ENCODE assay signal across 8 cellular contexts in genomic region chr4:6019316-6020263, GRCh38. TPM values are rescaled to one million over a fixed set of nuclear protein-coding genes. Genes with fewer than 3 reads are reported as not detected.
A peak's percentile ranks its signal among the peaks of the same experiment; 100 is the strongest.
DNase-seq lines count a peak whose midpoint lies in the region; ATAC-seq, FAIRE-seq and TF ChIP-seq lines count a peak whose summit lies in the region.

No MANE protein-coding gene starts in this region.

- H2BK12ac ChIP-seq in H1 (ENCODE audit: low read depth, low read length) = peak overlapping the region; percentile 92; the same call in 1 of the 2 replicates

- H4K5ac ChIP-seq in H1 (ENCODE audit: insufficient read length, low read depth, low read length) = no peak overlapping the region

- H2BK120ac ChIP-seq in H1 (replicated peaks; ENCODE audit: low read depth, low read length) = no peak overlapping the region

- no peak overlapping the region for H4K91ac ChIP-seq in H1 (replicated peaks; ENCODE audit: insufficient read length, low read length)

- H2BK20ac ChIP-seq in H1 (ENCODE audit: low read length) = peak overlapping the region; percentile 80

- peaks cover 0 to 1% of the 10 kb centered on the region in 2 experiments for H4K20me1 ChIP-seq in H1 (replicated peaks in 1 of 2; ENCODE audit: control insufficient read depth in 1 of 2, insufficient read depth in 2 of 2, low read length in 2 of 2)

- no peak overlapping the region for H3K4ac ChIP-seq in H1 (replicated peaks; ENCODE audit: insufficient read length, low read depth, low read length)

- H3K9me3 ChIP-seq in H1 (ENCODE audit: insufficient read depth in 2 of 2, low read depth in 1 of 2, low read length in 1 of 2) = no peaks in the 10 kb centered on the region

- H3K4me1 ChIP-seq in H1 (replicated peaks in 1 of 4; ENCODE audit: control insufficient read depth in 3 of 4, insufficient read depth in 4 of 4, low read length in 3 of 4) = peaks cover 0 to 8% (median 5%) of the 10 kb centered on the region in 4 experiments; a peak in 6 of 7 replicates

- H3K4me2 ChIP-seq in H1 (ENCODE audit: insufficient read depth in 1 of 2, low read depth in 2 of 2, low read length in 2 of 2) = peak overlapping the region; percentile 2 to 10; a peak in 2 of 4 replicates

- no peaks in the 10 kb centered on the region for H3K27me3 ChIP-seq in H1 (replicated peaks in 1 of 4; ENCODE audit: control insufficient read depth in 3 of 4, extremely low read depth in 1 of 4, insufficient read depth in 3 of 4, low read length in 3 of 4)

- H3K9ac ChIP-seq in H1 (replicated peaks in 1 of 4; ENCODE audit: extremely low read depth in 1 of 4, low read depth in 3 of 4, low read length in 3 of 4) = no peak overlapping the region

- peak; percentile 95 for FAIRE-seq in H1 (lab: Jason Lieb, UNC)

- DNase-seq in activated T-cell treated with anti-CD3 and anti-CD28 coated beads for 48 hours (ENCODE audit: low read depth) = peak; percentile 9
- no peak for DNase-seq in activated T-cell treated with anti-CD3 and anti-CD28 coated beads, Interleukin-2, amount 50 U/mL, for 1 hour
- DNase-seq in HCEC 1CT = peak; percentile 3
- DNase-seq in RKO (ENCODE audit: low spot score) = peak; percentile 63
- DNase-seq in H1 (ENCODE audit: low read depth in 1 of 2, low spot score in 2 of 2) = peak in 1 of 2 experiments; percentile 79

- H3K9me3 Mint-ChIP-seq in nephron = no peaks in the 10 kb centered on the region

- H3K56ac ChIP-seq in H1 (replicated peaks; ENCODE audit: insufficient read length, low read depth, low read length) = no peak overlapping the region

- no peaks in the 10 kb centered on the region for H3K79me2 ChIP-seq in H1 (ENCODE audit: control insufficient read depth in 1 of 2, insufficient read depth in 2 of 2, low read length in 2 of 2)

- peak overlapping the region; percentile 76 for H2AFZ ChIP-seq in H1 (ENCODE audit: low read length)

- WGBS in H1 (ENCODE audit: extremely low coverage in 1 of 2, insufficient coverage in 1 of 2, insufficient read length in 1 of 2, insufficient replicate concordance in 2 of 2, low coverage in 1 of 2, low lambda C conversion rate in 2 of 2, missing lambda C conversion rate in 1 of 2), 2 experiments = 39% methylated on average over 21 of the region's 22 CpGs; no CpG with 5 or more reads in 1 of the 2 experiments

- POLR2A ChIA-PET in H1 (lab: Charles Lee; ENCODE audit: partially characterized antibody) = interaction anchor here (1.0 kb wide), 1 partner anchor 9 kb away, joined by 3 read pairs; no protein-coding TSS in a partner anchor

- CTCF ChIA-PET in H1 (lab: Charles Lee; ENCODE audit: partially characterized antibody) = interaction anchor here (0.8 to 6.8 kb wide), 36 partner anchors 8 to 620 kb away, joined by 3 to 74 read pairs (median 3); no protein-coding TSS in a partner anchor

- H2BK5ac ChIP-seq in H1 (ENCODE audit: low read depth, low read length) = peak overlapping the region; percentile 19; the same call in 1 of the 2 replicates

- no peak overlapping the region for H3K23ac ChIP-seq in H1 (ENCODE audit: insufficient read length)

- peak overlapping the region; percentile 62; the same call in 1 of the 2 replicates for H3K18ac ChIP-seq in H1 (ENCODE audit: extremely low read depth, low read length)

- no peak overlapping the region for H3K27ac ChIP-seq in H1 (ENCODE audit: low read depth, low read length)

- no peak overlapping the region for H2AK5ac ChIP-seq in H1 (ENCODE audit: low read depth, low read length)

- H4K8ac ChIP-seq in H1 (ENCODE audit: extremely low read depth, insufficient read depth, low read length) = 0 out of 2 replicates have a peak overlapping the region, but pooled peaks have one; percentile 15

- no peak overlapping the region for H3K4me3 Mint-ChIP-seq in nephron

- no peaks in the 10 kb centered on the region for H3K36me3 Mint-ChIP-seq in nephron (ENCODE audit: low read depth)

- peak in 2 of 3 experiments; percentile 79 to 87; a peak in 3 of 4 replicates for TF ChIP-seq CTCF in H1 (IDR thresholded peaks at IDR 0.05; ENCODE audit: control extremely low read depth in 1 of 3, insufficient read depth in 1 of 3, low read depth in 1 of 3, low read length in 3 of 3)
- TF ChIP-seq CTCF in nephron (IDR thresholded peaks at IDR 0.05; ENCODE audit: unreplicated experiment in 3 of 3) = peak; percentile 88 to 90 (median 89)

- TF ChIP-seq RAD21 in H1 (IDR thresholded peaks at IDR 0.05 in 1 of 2, conservative IDR thresholded peaks at IDR 0.05 in 1 of 2; ENCODE audit: low read depth in 2 of 2, low read length in 2 of 2) = peak; percentile 27 to 40; a peak in 3 of 4 replicates

- peaks cover 18% of the 10 kb centered on the region for H3K4me1 Mint-ChIP-seq in nephron

- no peaks in the 10 kb centered on the region for H3K23me2 ChIP-seq in H1 (ENCODE audit: low read depth, low read length)

- no peak for TF ChIP-seq POLR2A in H1 (IDR thresholded peaks at IDR 0.05; ENCODE audit: control extremely low read depth in 1 of 2, low read depth in 2 of 2, low read length in 2 of 2)

- peaks cover 41% of the 10 kb centered on the region for H3K27me3 Mint-ChIP-seq in nephron (ENCODE audit: low read depth)

- no peaks in the 10 kb centered on the region for H3K36me3 ChIP-seq in H1 (ENCODE audit: control insufficient read depth in 2 of 4, insufficient read depth in 4 of 4, low read length in 3 of 4)

- H3K27ac Mint-ChIP-seq in nephron = no peak overlapping the region

- H2BK15ac ChIP-seq in H1 (ENCODE audit: low read length) = peak overlapping the region; percentile 61; the same call in 1 of the 2 replicates

- H3K4me3 ChIP-seq in H1 (ENCODE audit: extremely low read depth in 1 of 4, insufficient read depth in 2 of 4, low read depth in 3 of 4, low read length in 4 of 4) = peak overlapping the region in 1 of 4 experiments; percentile 16; a peak in 1 of 8 replicates

- no peaks in the 10 kb centered on the region for H3K79me1 ChIP-seq in H1 (ENCODE audit: low read depth, low read length)

- ATAC-seq in GM19035 (IDR thresholded peaks at IDR 0.05; ENCODE audit: unreplicated experiment) (no peak), GM21529 (IDR thresholded peaks at IDR 0.05; ENCODE audit: unreplicated experiment) (no peak)

- no peak for TF ChIP-seq EP300 in H1 (IDR thresholded peaks at IDR 0.05; ENCODE audit: borderline replicate concordance in 1 of 2, low read depth in 2 of 2, low read length in 2 of 2)

- no peak overlapping the region for H3K14ac ChIP-seq in H1 (ENCODE audit: insufficient read length)

TF ChIP-seq in H1, 55 proteins besides CTCF, POLR2A, EP300 and RAD21 (continues in another document):
- TF ChIP-seq KDM4A (IDR thresholded peaks at IDR 0.05; ENCODE audit: low read depth, low read length, severe bottlenecking) (no peak), FOSL1 (IDR thresholded peaks at IDR 0.05; ENCODE audit: insufficient read depth, low read depth, low read length) (no peak), HDAC2 (IDR thresholded peaks at IDR 0.05; ENCODE audit: borderline replicate concordance in 1 of 2, low read depth in 2 of 2, low read length in 2 of 2) (no peak), RFX5 (IDR thresholded peaks at IDR 0.05; ENCODE audit: borderline replicate concordance, low read depth, low read length) (no peak), ASH2L (IDR thresholded peaks at IDR 0.05; ENCODE audit: low read length) (peak; percentile 26), TEAD4 (IDR thresholded peaks at IDR 0.05; ENCODE audit: low read depth, low read length) (peak; percentile 73; the same call in 1 of the 2 replicates), YY1 (IDR thresholded peaks at IDR 0.05; ENCODE audit: low read depth, low read length) (no peak), CHD2 (IDR thresholded peaks at IDR 0.05; ENCODE audit: low read length) (no peak), CEBPB (IDR thresholded peaks at IDR 0.05; ENCODE audit: low read depth, low read length) (no peak), CTBP2 (IDR thresholded peaks at IDR 0.05; ENCODE audit: borderline replicate concordance, insufficient read depth, insufficient read length, low read length) (peak; percentile 29), RNF2 (IDR thresholded peaks at IDR 0.05; ENCODE audit: borderline replicate concordance, low read depth, low read length, missing control alignments, poor library complexity, severe bottlenecking) (no peak), POU5F1 (IDR thresholded peaks at IDR 0.05; ENCODE audit: low read depth, low read length) (peak; percentile 67; the same call in 1 of the 2 replicates), NRF1 (IDR thresholded peaks at IDR 0.05; ENCODE audit: low read depth, low read length) (no peak), JUND (IDR thresholded peaks at IDR 0.05; ENCODE audit: low read length) (no peak), BACH1 (IDR thresholded peaks at IDR 0.05; ENCODE audit: low read length) (no peak), TAF1 (IDR thresholded peaks at IDR 0.05; ENCODE audit: low read depth, low read length) (no peak), SIN3A (conservative IDR thresholded peaks at IDR 0.05 in 1 of 2, IDR thresholded peaks at IDR 0.05 in 1 of 2; ENCODE audit: low read depth in 1 of 2, low read length in 2 of 2) (peak in 1 of 2 experiments; percentile 49; a peak in 1 of 4 replicates), EGR1 (IDR thresholded peaks at IDR 0.05; ENCODE audit: borderline replicate concordance, low read depth, low read length) (no peak), E2F6 (IDR thresholded peaks at IDR 0.05) (0 out of 2 replicates have a peak, but pooled peaks have one; percentile 23), BCL11A (IDR thresholded peaks at IDR 0.05; ENCODE audit: low read depth in 2 of 2, low read length in 2 of 2) (no peak), SP4 (IDR thresholded peaks at IDR 0.05; ENCODE audit: low read length) (no peak), KDM1A (IDR thresholded peaks at IDR 0.05; ENCODE audit: borderline replicate concordance, low read length) (no peak), TCF12 (IDR thresholded peaks at IDR 0.05; ENCODE audit: low read depth, low read length) (0 out of 2 replicates have a peak, but pooled peaks have one; percentile 4)

RNA-seq across cellular contexts. Expression of gene C4orf50, which starts 1.4 kb away (rescaled TPM):
- 0.22 and 0.23 TPM in 2 replicates for total RNA-seq in H1 (2021; fragmentation: NEBNext Ultra II Directional; extraction: Animal tissue kit (Norgen Biotek cat#: 25700))
- polyA plus RNA-seq in H1 (2011; rRNA removed) = 0.08 and 0.16 TPM in 2 replicates
- 0.14 TPM for polyA plus RNA-seq in H1 (2011; cell fraction: cytosol; rRNA removed)
- 0.44 TPM for polyA plus RNA-seq in H1 (2011; cell fraction: nucleus; rRNA removed)
- polyA plus RNA-seq in H1 (2012, experiment 1 of 2) = 0.15 to 0.25 TPM (median 0.20 TPM) in 4 replicates
- 0.04 TPM for polyA plus RNA-seq in H1 (2012, experiment 2 of 2)
- 0.06 TPM for polyA plus RNA-seq in H1 (2013, experiment 1 of 2)
- 0.09 TPM for polyA plus RNA-seq in H1 (2013, experiment 2 of 2)
- polyA minus RNA-seq in H1 (2011; rRNA and poly(A)+ RNA removed) = 0.32 and 0.46 TPM in 2 replicates
- 0.22 TPM for polyA minus RNA-seq in H1 (2011; cell fraction: cytosol; rRNA and poly(A)+ RNA removed)
- polyA minus RNA-seq in H1 (2011; cell fraction: nucleus; rRNA and poly(A)+ RNA removed) = 0.70 TPM
